Comparison of ENCODE assay signal across 31 cellular contexts in genomic region chr1:110174961-110175360, GRCh38. TPM values are rescaled to one million over a fixed set of nuclear protein-coding genes. Genes with fewer than 3 reads are reported as not detected.
"Had no signal": no experiment of that assay in that cellular context is flagged by ENCODE, and none has a peak within 500 bp of the region (broad histone marks: within the 10 kb centered on the region; RNA-seq: fewer than 3 reads in every experiment).

No MANE protein-coding gene starts in this region.

- H3K9me3 ChIP-seq: ascending aorta, psoas muscle, right atrium auricular region, thoracic aorta had no signal

- ATAC-seq: effector memory CD8-positive, alpha-beta T cell; heart left ventricle; left colon; psoas muscle; stimulated activated naive CD8-positive, alpha-beta T cell treated with anti-CD3 and anti-CD28 coated beads, Interleukin-15, Interleukin-2, amounts not matched to agents 100 U/mL and 50 U/mL, for 24 hours had no signal

- H3K27ac Mint-ChIP-seq: activated CD4-positive, alpha-beta memory T cell treated with anti-CD3 and anti-CD28 coated beads for 36 hours; activated CD4-positive, alpha-beta T cell treated with anti-CD3 and anti-CD28 coated beads, Interleukin-2, amount 10 ng/mL, durations not matched to agents 24 days and 14 days; activated naive CD4-positive, alpha-beta T cell treated with anti-CD3 and anti-CD28 coated beads for 36 hours; activated naive CD8-positive, alpha-beta T cell treated with anti-CD3 and anti-CD28 coated beads for 36 hours; activated T-helper 1 cell treated with anti-CD3 and anti-CD28 coated beads, Interleukin-12 subunit alpha, Interleukin-12 subunit beta, Interleukin-2, Interleukin-4 antibody, amounts not matched to agents 30 ng/mL and 10 ng/mL and 1 ng/mL, durations not matched to agents 14 hours and 24 hours and 36 hours; effector memory CD8-positive, alpha-beta T cell; immature natural killer cell; nephron; T-helper 1 cell treated with Interleukin-12 subunit alpha and Interleukin-12 subunit beta and Interleukin-4 antibody, amounts not matched to agents 30 μg/mL and 1 μg/mL, for 36 hours had no signal

- H3K4me3 ChIP-seq: ascending aorta, heart left ventricle, psoas muscle, right atrium auricular region, thoracic aorta had no signal

- H3K4me1 ChIP-seq: ascending aorta, parathyroid adenoma, psoas muscle had no signal

- H2AFZ ChIP-seq: parathyroid adenoma had no signal

- DNase-seq: activated CD4-positive, alpha-beta memory T cell treated with anti-CD3 and anti-CD28 coated beads for 36 hours; activated CD4-positive, alpha-beta T cell treated with anti-CD3 and anti-CD28 coated beads, Interleukin-2, amount 10 ng/mL, durations not matched to agents 24 days and 14 days; activated CD4-positive, CD25-positive, alpha-beta regulatory T cell treated with anti-CD3 and anti-CD28 coated beads, Interleukin-2, amount 50 U/mL, for 72 hours; activated CD8-positive, alpha-beta memory T cell treated with anti-CD3 and anti-CD28 coated beads, Interleukin-2, amount 50 U/mL, for 4 hours; activated effector memory CD4-positive, alpha-beta T cell treated with anti-CD3 and anti-CD28 coated beads, Interleukin-2, amount 50 U/mL, for 16 hours; activated naive CD4-positive, alpha-beta T cell treated with anti-CD3 and anti-CD28 coated beads for 36 hours; activated naive CD8-positive, alpha-beta T cell treated with anti-CD3 and anti-CD28 coated beads for 36 hours; activated T-cell treated with anti-CD3 and anti-CD28 coated beads, Interleukin-2, amount 50 U/mL, for 1 hour; caudate nucleus; cortex of kidney; effector memory CD8-positive, alpha-beta T cell; foreskin fibroblast; heart left ventricle; hypothalamus; immature natural killer cell; kidney; left colon; psoas muscle; stimulated activated CD4-positive, alpha-beta T cell treated with anti-CD3 and anti-CD28 coated beads, Interleukin-12 subunit alpha, Interleukin-12 subunit beta, amount 100 ng/mL, for 4 hours; stimulated activated CD4-positive, alpha-beta T cell treated with anti-CD3 and anti-CD28 coated beads, Interleukin-4, amount 100 ng/mL, for 1 hour; stimulated activated naive CD8-positive, alpha-beta T cell treated with anti-CD3 and anti-CD28 coated beads, Interleukin-15, Interleukin-2, amounts not matched to agents 100 U/mL and 50 U/mL, for 24 hours; SW 1271; T-helper 9 cell; WERI-Rb-1 had no signal

- H3K4me3 Mint-ChIP-seq: activated CD4-positive, alpha-beta memory T cell treated with anti-CD3 and anti-CD28 coated beads for 36 hours; activated CD4-positive, alpha-beta T cell treated with anti-CD3 and anti-CD28 coated beads, Interleukin-2, amount 10 ng/mL, durations not matched to agents 24 days and 14 days; activated naive CD4-positive, alpha-beta T cell treated with anti-CD3 and anti-CD28 coated beads for 36 hours; activated naive CD8-positive, alpha-beta T cell treated with anti-CD3 and anti-CD28 coated beads for 36 hours; activated T-helper 1 cell treated with anti-CD3 and anti-CD28 coated beads, Interleukin-12 subunit alpha, Interleukin-12 subunit beta, Interleukin-2, Interleukin-4 antibody, amounts not matched to agents 30 ng/mL and 10 ng/mL and 1 ng/mL, durations not matched to agents 14 hours and 24 hours and 36 hours; effector memory CD8-positive, alpha-beta T cell; immature natural killer cell; T-helper 1 cell treated with Interleukin-12 subunit alpha and Interleukin-12 subunit beta and Interleukin-4 antibody, amounts not matched to agents 30 μg/mL and 1 μg/mL, for 36 hours had no signal

- H3K36me3 ChIP-seq: ascending aorta, heart left ventricle, right atrium auricular region, thoracic aorta, WERI-Rb-1 had no signal

- H3K27ac ChIP-seq: ascending aorta, heart left ventricle, parathyroid adenoma, psoas muscle, right atrium auricular region, thoracic aorta, WERI-Rb-1 had no signal

- H3K9me3 Mint-ChIP-seq: activated CD4-positive, alpha-beta T cell treated with anti-CD3 and anti-CD28 coated beads, Interleukin-2, amount 10 ng/mL, durations not matched to agents 24 days and 14 days; activated naive CD4-positive, alpha-beta T cell treated with anti-CD3 and anti-CD28 coated beads for 36 hours; activated naive CD8-positive, alpha-beta T cell treated with anti-CD3 and anti-CD28 coated beads for 36 hours; activated T-helper 1 cell treated with anti-CD3 and anti-CD28 coated beads, Interleukin-12 subunit alpha, Interleukin-12 subunit beta, Interleukin-2, Interleukin-4 antibody, amounts not matched to agents 30 ng/mL and 10 ng/mL and 1 ng/mL, durations not matched to agents 14 hours and 24 hours and 36 hours; effector memory CD8-positive, alpha-beta T cell; immature natural killer cell; T-helper 1 cell treated with Interleukin-12 subunit alpha and Interleukin-12 subunit beta and Interleukin-4 antibody, amounts not matched to agents 30 μg/mL and 1 μg/mL, for 36 hours had no signal

- H3K9ac ChIP-seq: parathyroid adenoma had no signal

- H3K4me1 Mint-ChIP-seq: activated CD4-positive, alpha-beta T cell treated with anti-CD3 and anti-CD28 coated beads, Interleukin-2, amount 10 ng/mL, durations not matched to agents 24 days and 14 days; activated naive CD8-positive, alpha-beta T cell treated with anti-CD3 and anti-CD28 coated beads for 36 hours; immature natural killer cell had no signal

- H3K36me3 Mint-ChIP-seq: activated CD4-positive, alpha-beta memory T cell treated with anti-CD3 and anti-CD28 coated beads for 36 hours; activated naive CD8-positive, alpha-beta T cell treated with anti-CD3 and anti-CD28 coated beads for 36 hours; immature natural killer cell had no signal

- H3K27me3 Mint-ChIP-seq: activated CD4-positive, alpha-beta T cell treated with anti-CD3 and anti-CD28 coated beads, Interleukin-2, amount 10 ng/mL, durations not matched to agents 24 days and 14 days had no signal

- H3K79me2 ChIP-seq: parathyroid adenoma had no signal

- H3K27me3 ChIP-seq: ascending aorta, heart left ventricle, right atrium auricular region had no signal

RNA-seq across cellular contexts. Expression of gene SLC6A17, which starts 24.7 kb away (rescaled TPM):
- total RNA-seq: right atrium auricular region had no signal
- polyA plus RNA-seq: immature natural killer cell had no signal
